15 cellular contexts compared by ENCODE assay signal in the genomic region with DNA sequence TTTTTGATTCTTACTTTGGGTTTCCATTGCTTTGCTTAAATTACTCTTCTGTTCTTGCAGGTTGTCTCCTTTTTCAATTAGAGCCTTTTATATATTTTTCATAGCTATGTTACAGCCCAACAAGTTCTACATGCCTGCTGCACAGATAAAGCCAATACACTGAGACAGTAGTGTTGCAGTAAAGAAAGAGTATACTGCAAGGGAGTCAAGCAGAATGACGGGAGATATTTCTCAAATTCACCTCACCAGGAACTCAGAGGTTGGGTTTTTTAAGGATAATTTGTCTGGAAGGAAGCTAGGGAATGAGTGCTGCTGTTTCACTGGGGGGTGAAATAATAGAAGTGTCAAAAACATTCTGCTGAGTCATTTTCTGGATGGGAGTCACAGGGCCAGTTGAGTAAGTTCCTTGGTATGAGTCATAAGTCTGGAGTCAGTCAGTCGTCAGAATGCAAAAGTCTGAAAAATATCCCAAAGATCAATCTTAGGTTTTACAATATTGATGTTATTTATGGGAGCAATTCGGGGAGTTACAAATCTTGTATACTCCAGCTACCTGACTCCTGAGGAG.
DNase-seq lines count a peak whose midpoint lies in the region; ATAC-seq and TF ChIP-seq lines count a peak whose summit lies in the region.
"Had no signal": no experiment of that assay in that cellular context is flagged by ENCODE, and none has a peak within 500 bp of the region (broad histone marks: within the 10 kb centered on the region; RNA-seq: fewer than 3 reads in every experiment).

No MANE protein-coding gene starts in this region.

- TF ChIP-seq CTCF in PC-3 (conservative IDR thresholded peaks at IDR 0.05; ENCODE audit: low read depth, low read length), result no peak
- no peak for TF ChIP-seq CTCF in epithelial cell of proximal tubule (conservative IDR thresholded peaks at IDR 0.05; ENCODE audit: low read depth, low read length)

- peaks cover 25% of the 10 kb centered on the region for H3F3A ChIP-seq in GM23248 (ENCODE audit: insufficient read depth)
- H3F3A ChIP-seq in PC-3 (ENCODE audit: low read length, unreplicated experiment), result no peaks in the 10 kb centered on the region

- H3K9me3 ChIP-seq in GM23248 (ENCODE audit: low read depth) (peaks cover 3% of the 10 kb centered on the region), PC-3 (ENCODE audit: low read length) (peaks cover 4% of the 10 kb centered on the region; the same call in 1 of the 2 replicates)
- H3K9me3 ChIP-seq in CD8-positive, alpha-beta memory T cell (ENCODE audit: low read length), result no peaks in the 10 kb centered on the region
- H3K9me3 ChIP-seq: suprapubic skin had no signal

- H4K20me1 ChIP-seq in GM23248 (ENCODE audit: insufficient read depth), result no peaks in the 10 kb centered on the region
- H4K20me1 ChIP-seq in PC-3 (ENCODE audit: low read length), result no peaks in the 10 kb centered on the region

- no peaks in the 10 kb centered on the region for H3K27me3 Mint-ChIP-seq in CD8-positive, alpha-beta memory T cell
- H3K27me3 Mint-ChIP-seq: activated CD8-positive, alpha-beta memory T cell treated with anti-CD3 and anti-CD28 coated beads, Interleukin-2, amount 10 ng/mL, durations not matched to agents 7 days and 5 days had no signal

- H3K9me2 ChIP-seq in GM23248 (ENCODE audit: insufficient read depth) (no peaks in the 10 kb centered on the region), PC-3 (replicated peaks; ENCODE audit: low read length) (no peaks in the 10 kb centered on the region)

- DNase-seq in GM23248 (peak; percentile 91), PC-3 (peak; percentile 83), epithelial cell of proximal tubule (ENCODE audit: low read depth) (peak; percentile 69), skeletal muscle cell (ENCODE audit: low read depth) (peak; percentile 88), NCI-H226 (no peak)
- no peak for DNase-seq in CD8-positive, alpha-beta memory T cell
- DNase-seq: activated CD8-positive, alpha-beta memory T cell treated with anti-CD3 and anti-CD28 coated beads, Interleukin-2, amount 10 ng/mL, durations not matched to agents 7 days and 5 days; amygdala; NCI-H1417; NCI-H748 treated with DMSO at 0.1 percent for 48 hours; nucleus accumbens; T-helper 1 cell had no signal

- POLR2A ChIA-PET in PC-3 (lab: Charles Lee; ENCODE audit: unreplicated experiment), result no interaction called here
- POLR2A ChIA-PET in CD8-positive, alpha-beta memory T cell (lab: Charles Lee), result no interaction called here

- 6 to 12% methylated on average over 3 of the region's 3 CpGs for WGBS in GM23248 (ENCODE audit: low coverage in 1 of 2, low lambda C conversion rate in 2 of 2, missing lambda C conversion rate in 2 of 2), 2 experiments

- no peaks in the 10 kb centered on the region for H3K36me3 Mint-ChIP-seq in CD8-positive, alpha-beta memory T cell
- H3K36me3 Mint-ChIP-seq: activated CD8-positive, alpha-beta memory T cell treated with anti-CD3 and anti-CD28 coated beads, Interleukin-2, amount 10 ng/mL, durations not matched to agents 7 days and 5 days had no signal

- peak overlapping the region; percentile 78 for H3K27ac ChIP-seq in GM23248
- peak overlapping the region; percentile 77 for H3K27ac ChIP-seq in PC-3 (ENCODE audit: low read length)
- no peak overlapping the region for H3K27ac ChIP-seq in CD8-positive, alpha-beta memory T cell (ENCODE audit: low read depth, low read length)
- H3K27ac ChIP-seq: suprapubic skin had no signal

- peak overlapping the region; percentile 19 for H3K4me2 ChIP-seq in GM23248 (ENCODE audit: unreplicated experiment)
- peak overlapping the region; percentile 12 for H3K4me2 ChIP-seq in PC-3 (ENCODE audit: low read length)

- H3K9me3 Mint-ChIP-seq in CD8-positive, alpha-beta memory T cell, result peaks cover 0 to 22% (median 12%) of the 10 kb centered on the region in 5 donors

- ATAC-seq in PC-3 (peak; percentile 43), GM21619 (IDR thresholded peaks at IDR 0.05; ENCODE audit: unreplicated experiment) (no peak)
- ATAC-seq: activated CD8-positive, alpha-beta memory T cell treated with anti-CD3 and anti-CD28 coated beads, Interleukin-2, amount 10 ng/mL, durations not matched to agents 7 days and 5 days; left lobe of liver had no signal

- CTCF ChIA-PET in PC-3 (lab: Charles Lee), result no interaction called here
- CTCF ChIA-PET in CD8-positive, alpha-beta memory T cell (lab: Charles Lee), result no interaction called here

- no TSS peak for BruUV-seq in PC-3 (replicated peaks; lab: Mats Ljungman, UMichigan)

- H3K36me3 ChIP-seq in GM23248 (ENCODE audit: low read depth), result no peaks in the 10 kb centered on the region
- no peaks in the 10 kb centered on the region; the same call in 1 of the 2 replicates for H3K36me3 ChIP-seq in PC-3 (ENCODE audit: low read depth, low read length)
- no peaks in the 10 kb centered on the region for H3K36me3 ChIP-seq in CD8-positive, alpha-beta memory T cell (ENCODE audit: insufficient read depth, low read length)
- H3K36me3 ChIP-seq: suprapubic skin had no signal

- intact Hi-C loops in PC-3 (cut with micrococcal nuclease), result no loop called here

- no peak overlapping the region for H3K27ac Mint-ChIP-seq in CD8-positive, alpha-beta memory T cell
- H3K27ac Mint-ChIP-seq: activated CD8-positive, alpha-beta memory T cell treated with anti-CD3 and anti-CD28 coated beads, Interleukin-2, amount 10 ng/mL, durations not matched to agents 7 days and 5 days had no signal

- H3K4me3 ChIP-seq in GM23248, result no peak overlapping the region
- H3K4me3 ChIP-seq in PC-3 (ENCODE audit: low read length), result no peak overlapping the region
- no peak overlapping the region for H3K4me3 ChIP-seq in epithelial cell of proximal tubule (ENCODE audit: low read depth, low read length)
- no peak overlapping the region for H3K4me3 ChIP-seq in skeletal muscle cell (ENCODE audit: low read depth, low read length)
- no peak overlapping the region for H3K4me3 ChIP-seq in CD8-positive, alpha-beta memory T cell (ENCODE audit: low read length)
- H3K4me3 ChIP-seq: suprapubic skin had no signal

- H3K4me1 Mint-ChIP-seq in CD8-positive, alpha-beta memory T cell, result no peaks in the 10 kb centered on the region
- H3K4me1 Mint-ChIP-seq: activated CD8-positive, alpha-beta memory T cell treated with anti-CD3 and anti-CD28 coated beads, Interleukin-2, amount 10 ng/mL, durations not matched to agents 7 days and 5 days had no signal

- H3K9ac ChIP-seq in GM23248, result peak overlapping the region; percentile 31; the same call in 1 of the 2 replicates
- H3K9ac ChIP-seq in PC-3 (ENCODE audit: low read length), result no peak overlapping the region

- H2AFZ ChIP-seq in GM23248 (peak overlapping the region; percentile 36), PC-3 (ENCODE audit: low read length) (peak overlapping the region; percentile 40; the same call in 1 of the 2 replicates)

- H3K4me1 ChIP-seq in GM23248 (ENCODE audit: insufficient read depth) (peaks cover 14% of the 10 kb centered on the region; the same call in 1 of the 2 replicates), PC-3 (ENCODE audit: insufficient read depth, low read length) (peaks cover 15% of the 10 kb centered on the region; the same call in 1 of the 2 replicates)
- no peaks in the 10 kb centered on the region for H3K4me1 ChIP-seq in CD8-positive, alpha-beta memory T cell (ENCODE audit: insufficient read depth, low read length)
- H3K4me1 ChIP-seq: suprapubic skin had no signal

- no peaks in the 10 kb centered on the region for H3K79me2 ChIP-seq in GM23248 (ENCODE audit: insufficient read depth)
- no peaks in the 10 kb centered on the region for H3K79me2 ChIP-seq in PC-3 (ENCODE audit: low read length)

- in situ Hi-C loops in GM23248 (cut with MboI), result no loop called here

- H3K4me3 Mint-ChIP-seq in CD8-positive, alpha-beta memory T cell, result no peak overlapping the region
- H3K4me3 Mint-ChIP-seq: activated CD8-positive, alpha-beta memory T cell treated with anti-CD3 and anti-CD28 coated beads, Interleukin-2, amount 10 ng/mL, durations not matched to agents 7 days and 5 days had no signal

- no peaks in the 10 kb centered on the region for H3K27me3 ChIP-seq in GM23248 (replicated peaks; ENCODE audit: insufficient read depth)
- H3K27me3 ChIP-seq in PC-3 (ENCODE audit: low read length), result no peaks in the 10 kb centered on the region
- H3K27me3 ChIP-seq in CD8-positive, alpha-beta memory T cell (ENCODE audit: insufficient read depth, low read length, poor library complexity, severe bottlenecking), result no peaks in the 10 kb centered on the region
- H3K27me3 ChIP-seq: suprapubic skin had no signal

Comparison
In these comparisons a context has a peak if more than half of its experiments do, and no peak if none do; other contexts are left out.
1. DNase-seq: peak in GM23248 (single experiment), PC-3 (single experiment), epithelial cell of proximal tubule (single experiment) and skeletal muscle cell (single experiment); none in NCI-H226 (single experiment) and CD8-positive, alpha-beta memory T cell (0 of 5).